8 cellular contexts compared by ENCODE assay signal in the genomic region with DNA sequence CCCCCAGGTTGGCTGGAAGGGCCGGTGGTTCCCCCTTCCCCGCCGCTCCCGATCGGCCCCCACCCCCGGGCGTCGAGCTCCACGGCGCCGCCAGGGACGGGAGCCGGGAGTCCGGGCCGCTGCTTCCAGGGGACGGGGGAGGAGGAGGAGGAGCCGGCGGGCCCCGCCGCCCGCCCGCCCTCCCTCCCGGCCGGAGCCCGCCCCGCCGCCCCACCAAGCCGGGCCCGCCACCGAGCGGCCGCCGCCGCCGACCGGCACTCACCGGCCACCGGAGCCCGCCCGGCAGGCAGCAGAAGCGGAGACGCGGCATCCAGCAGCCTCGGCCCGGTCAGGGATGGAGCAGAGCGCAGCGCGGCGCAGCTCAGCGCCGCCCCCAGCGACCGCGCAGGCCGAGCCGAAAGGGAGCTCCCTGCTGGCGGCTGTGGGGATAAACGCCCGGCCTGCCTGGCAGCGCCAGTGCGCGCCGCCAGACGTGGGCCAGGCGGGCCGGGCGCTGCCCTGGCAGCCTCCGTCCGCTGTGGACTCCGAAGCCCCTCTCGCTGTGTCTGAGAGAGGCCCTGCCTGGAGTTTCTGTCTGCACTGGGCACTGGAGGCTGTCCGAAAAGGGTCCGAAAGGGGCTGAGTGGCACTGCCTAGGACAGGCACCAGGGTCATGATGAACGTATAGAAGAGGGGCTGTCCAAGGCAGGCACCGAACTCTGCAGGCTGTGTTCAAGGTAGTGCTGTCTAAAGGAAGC. TPM values are rescaled to one million over a fixed set of nuclear protein-coding genes. Genes with fewer than 3 reads are reported as not detected.
DNase-seq lines count a peak whose midpoint lies in the region; ATAC-seq and TF ChIP-seq lines count a peak whose summit lies in the region.

TSS of gene MYO18A (minus strand) at position 348 of the 737 bp plus-strand sequence. CDS start 13,458 bp downstream, outside the sequence.

- CTCF ChIA-PET in activated CD4-positive, alpha-beta T cell treated with anti-CD3 and anti-CD28 coated beads for 36 hours (lab: Charles Lee): interaction anchor here (0.5 to 10.0 kb wide), 23 partner anchors 13 to 533 kb away, joined by 3 to 300 read pairs (median 5); no protein-coding TSS in a partner anchor

- H3K36me3 Mint-ChIP-seq in activated CD4-positive, alpha-beta T cell treated with anti-CD3 and anti-CD28 coated beads for 36 hours (ENCODE audit: low read depth): no peaks in the 10 kb centered on the region
- H3K36me3 Mint-ChIP-seq in chondrocyte (ENCODE audit: low read depth): no peaks in the 10 kb centered on the region

- POLR2A ChIA-PET in activated CD4-positive, alpha-beta T cell treated with anti-CD3 and anti-CD28 coated beads for 36 hours (lab: Charles Lee): interaction anchor here (0.6 to 1.4 kb wide), 3 partner anchors 31 to 388 kb away, joined by 3 to 6 read pairs (median 3); no protein-coding TSS in a partner anchor

- peaks cover 28% of the 10 kb centered on the region for H3K4me1 Mint-ChIP-seq in activated CD4-positive, alpha-beta T cell treated with anti-CD3 and anti-CD28 coated beads for 36 hours
- peaks cover 40% of the 10 kb centered on the region for H3K4me1 Mint-ChIP-seq in chondrocyte (ENCODE audit: low read depth)

- H3K27me3 Mint-ChIP-seq in activated CD4-positive, alpha-beta T cell treated with anti-CD3 and anti-CD28 coated beads for 36 hours: no peaks in the 10 kb centered on the region
- no peaks in the 10 kb centered on the region for H3K27me3 Mint-ChIP-seq in chondrocyte (ENCODE audit: low read depth)

- peak; percentile 86 for TF ChIP-seq CTCF in chondrocyte (IDR thresholded peaks at IDR 0.05)

- H3K4me3 Mint-ChIP-seq in activated CD4-positive, alpha-beta T cell treated with anti-CD3 and anti-CD28 coated beads for 36 hours: peak within 1 kb of the TSS; percentile 23
- peak within 1 kb of the TSS; percentile 68 for H3K4me3 Mint-ChIP-seq in chondrocyte (ENCODE audit: unreplicated experiment)

- DNase-seq in SIG-M5 treated with dmso at 0.1 percent for 504 hours (lab: John Stamatoyannopoulos, UW; ENCODE audit: unreplicated experiment) (peak; percentile 76), SIG-M5 (lab: John Stamatoyannopoulos, UW) (no peak), NCI-H2227 treated with DMSO at 0.1 percent for 48 hours (lab: John Stamatoyannopoulos, UW) (peak; percentile 53), chondrocyte (ENCODE audit: low spot score) (no peak), kidney tubule cell (ENCODE audit: low spot score) (peak; percentile 83)
- DNase-seq in activated CD4-positive, alpha-beta T cell treated with anti-CD3 and anti-CD28 coated beads for 36 hours: peak; percentile 90
- DNase-seq in stimulated activated CD4-positive, alpha-beta T cell treated with anti-CD3 and anti-CD28 coated beads, Interleukin-1b, Interleukin-23, amount 100 ng/mL, for 24 hours (ENCODE audit: low read depth in 4 of 4, low spot score in 1 of 4): peak; percentile 48 to 75 (median 56)

- intact Hi-C loops in activated CD4-positive, alpha-beta T cell treated with anti-CD3 and anti-CD28 coated beads for 36 hours (cut with DNase I, micrococcal nuclease): loop anchor here (1.0 to 2.0 kb wide), 6 partner anchors 25 to 115 kb away; partner anchors contain the start of gene NUFIP2 (in 1 of the 2)

- no peaks in the 10 kb centered on the region for H3K9me3 Mint-ChIP-seq in activated CD4-positive, alpha-beta T cell treated with anti-CD3 and anti-CD28 coated beads for 36 hours (ENCODE audit: low read depth)
- H3K9me3 Mint-ChIP-seq in chondrocyte (ENCODE audit: low read depth): peaks cover 7% of the 10 kb centered on the region

- peak; percentile 81 for ATAC-seq in HG03095 (IDR thresholded peaks at IDR 0.05; ENCODE audit: unreplicated experiment)
- ATAC-seq in activated CD4-positive, alpha-beta T cell treated with anti-CD3 and anti-CD28 coated beads for 36 hours: peak; percentile 93

- no peak within 1 kb of the TSS for H3K27ac Mint-ChIP-seq in activated CD4-positive, alpha-beta T cell treated with anti-CD3 and anti-CD28 coated beads for 36 hours
- H3K27ac Mint-ChIP-seq in chondrocyte (ENCODE audit: unreplicated experiment): peak within 1 kb of the TSS; percentile 57

RNA-seq across cellular contexts. Expression of gene MYO18A, which starts in this region (rescaled TPM):
- 10 to 100 TPM; 31.9 to 38.2 TPM for total RNA-seq in activated CD4-positive, alpha-beta T cell treated with anti-CD3 and anti-CD28 coated beads for 36 hours
- 24.4 to 30.0 TPM (median 26.1 TPM) in 3 replicates for total RNA-seq in chondrocyte

Comparison
In these comparisons a context has a peak if more than half of its experiments do, and no peak if none do; other contexts are left out.
1. DNase-seq: peak in SIG-M5 treated with dmso at 0.1 percent for 504 hours (single experiment), NCI-H2227 treated with DMSO at 0.1 percent for 48 hours (single experiment), activated CD4-positive, alpha-beta T cell treated with anti-CD3 and anti-CD28 coated beads for 36 hours (single experiment), kidney tubule cell (single experiment) and stimulated activated CD4-positive, alpha-beta T cell treated with anti-CD3 and anti-CD28 coated beads, Interleukin-1b, Interleukin-23, amount 100 ng/mL, for 24 hours (4 of 4); none in SIG-M5 (single experiment) and chondrocyte (single experiment).